8 cellular contexts compared by ENCODE assay signal in the genomic region with DNA sequence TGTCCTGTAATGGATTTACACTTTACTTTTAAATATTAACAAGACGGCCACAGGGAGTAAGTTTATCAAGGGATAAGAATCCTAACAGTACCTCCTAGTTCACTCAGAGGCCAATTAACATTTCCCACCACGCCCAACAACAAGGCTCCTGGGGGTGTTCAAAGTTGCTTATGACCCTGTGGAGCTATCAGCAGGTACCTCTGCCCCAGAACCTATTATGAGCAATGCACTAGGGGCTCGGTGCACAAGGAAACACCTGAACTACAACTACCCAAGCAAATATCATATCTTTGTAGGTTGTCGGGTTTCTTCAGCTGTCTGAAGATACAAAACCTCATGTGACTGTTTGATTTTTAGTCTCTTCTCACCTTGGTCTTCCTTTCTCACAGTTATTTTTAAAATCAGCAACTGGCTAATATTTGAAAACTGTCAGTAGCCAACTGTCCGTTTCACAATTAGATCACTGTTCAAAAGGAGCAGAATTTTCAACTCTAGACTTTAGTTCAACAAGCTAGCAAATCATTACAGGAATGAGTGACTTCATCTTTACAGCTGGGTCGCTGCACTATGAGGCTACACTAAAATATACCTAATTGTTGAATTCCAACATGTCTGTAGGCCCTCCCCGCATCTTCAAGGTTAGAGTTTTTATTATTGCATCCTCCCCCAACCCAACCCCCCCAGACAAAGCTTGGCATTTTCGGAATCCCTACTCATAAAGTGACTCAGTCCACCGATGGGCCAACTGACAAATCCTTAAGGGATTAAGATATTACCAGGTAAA. TPM values are rescaled to one million over a fixed set of nuclear protein-coding genes. Genes with fewer than 3 reads are reported as not detected.
DNase-seq lines count a peak whose midpoint lies in the region; ATAC-seq, FAIRE-seq and TF ChIP-seq lines count a peak whose summit lies in the region.

No MANE protein-coding gene starts in this region.

- H3K27me3 ChIP-seq in muscle layer of duodenum (ENCODE audit: low read depth, low read length): no peaks in the 10 kb centered on the region
- H3K27me3 ChIP-seq in ovary: no peaks in the 10 kb centered on the region

- H3K4me1 ChIP-seq in muscle layer of duodenum (ENCODE audit: control insufficient read depth in 1 of 2, insufficient read depth in 2 of 2, low read length in 2 of 2) (peaks cover 53 to 76% of the 10 kb centered on the region in 2 donors), ovary (ENCODE audit: insufficient read depth) (peaks cover 25% of the 10 kb centered on the region)

- no peaks in the 10 kb centered on the region for H3K9me3 ChIP-seq in muscle layer of duodenum (ENCODE audit: control insufficient read depth in 1 of 2, low read length in 2 of 2)
- H3K9me3 ChIP-seq in ovary: no peaks in the 10 kb centered on the region

- H3K27ac ChIP-seq in muscle layer of duodenum (ENCODE audit: low read length) (peak overlapping the region; percentile 79), ovary (no peak overlapping the region)

- DNase-seq in GM13976 (ENCODE audit: low spot score) (peak; percentile 47), RCC 7860 (ENCODE audit: low spot score) (peak; percentile 96), islet precursor cell (no peak), NCI-H1930 (lab: John Stamatoyannopoulos, UW) (no peak), ovary (no peak), NCI-H2171 (lab: John Stamatoyannopoulos, UW) (no peak)

- ATAC-seq in HG02588 (IDR thresholded peaks at IDR 0.05; ENCODE audit: unreplicated experiment): peak; percentile 36

- peak; percentile 91 for FAIRE-seq in RCC 7860 (lab: Jason Lieb, UNC)

- H3K36me3 ChIP-seq in muscle layer of duodenum (ENCODE audit: control insufficient read depth in 1 of 2, insufficient read depth in 2 of 2, low read length in 2 of 2) (no peaks in the 10 kb centered on the region), ovary (no peaks in the 10 kb centered on the region)

- intact Hi-C loops in ovary (cut with DNase I): no loop called here

- in situ Hi-C loops in GM13976 (cut with MboI; ENCODE audit: low sequenced_read_pairs, unreplicated experiment): no loop called here

- TF ChIP-seq EP300 in ovary (IDR thresholded peaks at IDR 0.05): no peak

- no peak for TF ChIP-seq POLR2A in ovary (IDR thresholded peaks at IDR 0.05)

- H3K4me3 ChIP-seq in muscle layer of duodenum (ENCODE audit: low read depth in 1 of 2, low read length in 2 of 2) (peak overlapping the region in 1 of 2 donors; percentile 31), ovary (no peak overlapping the region)

- TF ChIP-seq CTCF in GM13976 (IDR thresholded peaks at IDR 0.05; ENCODE audit: borderline replicate concordance, control extremely low read depth, extremely low read depth, insufficient read depth, missing control alignments) (no peak), ovary (IDR thresholded peaks at IDR 0.05) (no peak)

- 72 to 83% (median 72%) methylated on average over 9 of the region's 9 CpGs for WGBS in ovary, 3 donors

RNA-seq across cellular contexts. Expression of a gene that starts 38.1 kb away (rescaled TPM):
- total RNA-seq in ovary: 10 to 100 TPM; 19.0 to 53.6 (median 37.7) TPM
- polyA plus RNA-seq in ovary: 10 to 100 TPM; 22.2 to 50.9 TPM

Comparison
In these comparisons a context has a peak if more than half of its experiments do, and no peak if none do; other contexts are left out.
1. DNase-seq: peak in GM13976 (single experiment) and RCC 7860 (single experiment); none in islet precursor cell (single experiment), NCI-H1930 (0 of 2), ovary (0 of 5) and NCI-H2171 (single experiment).